8 cellular contexts compared by ENCODE assay signal in the genomic region with DNA sequence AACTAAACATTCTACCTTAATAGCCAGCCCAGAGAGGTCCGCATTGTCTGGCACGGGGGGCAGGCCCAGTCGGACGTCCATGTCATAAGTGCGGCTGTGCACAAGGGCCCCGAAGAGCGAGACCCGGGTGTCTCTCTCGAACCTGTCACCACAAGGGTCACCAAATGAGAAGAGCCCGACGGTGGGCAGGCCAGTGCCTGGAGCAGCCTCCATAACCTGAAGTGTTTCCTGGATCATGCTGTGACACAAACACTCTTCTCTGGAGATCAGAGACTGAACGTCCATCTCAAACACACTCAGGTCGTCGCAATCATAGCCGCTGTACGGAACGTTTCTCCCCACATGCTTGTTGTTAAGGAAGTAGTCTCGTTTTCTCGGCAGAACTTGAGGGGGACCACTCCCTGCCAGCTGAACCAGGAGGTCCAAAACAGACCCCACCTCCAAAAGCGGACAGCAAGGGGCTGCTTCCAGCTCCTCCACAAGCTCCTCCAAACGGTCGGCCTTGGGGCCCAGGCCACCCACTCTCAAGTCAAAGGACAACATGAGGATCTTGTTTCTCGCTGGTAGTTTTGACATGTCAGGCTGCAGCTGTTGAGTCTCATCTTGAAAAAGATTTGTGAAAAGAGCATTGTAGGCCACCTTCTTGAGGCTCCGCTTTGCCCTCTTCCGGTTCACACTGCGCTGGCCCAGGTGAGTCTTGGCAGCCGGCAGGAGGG. TPM values are rescaled to one million over a fixed set of nuclear protein-coding genes. Genes with fewer than 3 reads are reported as not detected.
DNase-seq lines count a peak whose midpoint lies in the region; ATAC-seq and TF ChIP-seq lines count a peak whose summit lies in the region.

No MANE protein-coding gene starts in this region.

- no TSS peak for BruUV-seq in IMR-90 (replicated peaks; lab: Mats Ljungman, UMichigan)

- no peak overlapping the region for H2BK5ac ChIP-seq in IMR-90 (ENCODE audit: low read depth, low read length, poor library complexity, severe bottlenecking)

- H3K4me3 ChIP-seq in CD4-positive, alpha-beta memory T cell (ENCODE audit: low read length in 2 of 2): peak overlapping the region; percentile 37 to 99
- peak overlapping the region; percentile 96 for H3K4me3 ChIP-seq in IMR-90 (ENCODE audit: insufficient read depth, low read depth, low read length)
- peak overlapping the region; percentile 77 to 98 (median 93) for H3K4me3 ChIP-seq in breast epithelium
- H3K4me3 ChIP-seq in mononuclear cell (ENCODE audit: low read length): peak overlapping the region; percentile 73

- H3K27me3 ChIP-seq in CD4-positive, alpha-beta memory T cell (ENCODE audit: insufficient read depth, low read length): no peaks in the 10 kb centered on the region
- H3K27me3 ChIP-seq in IMR-90 (ENCODE audit: control insufficient read depth, insufficient read depth, low read length): no peaks in the 10 kb centered on the region
- no peaks in the 10 kb centered on the region for H3K27me3 ChIP-seq in breast epithelium
- no peaks in the 10 kb centered on the region for H3K27me3 ChIP-seq in mononuclear cell (ENCODE audit: insufficient read depth, low read length)

- H3K9ac ChIP-seq in IMR-90 (ENCODE audit: low read depth, low read length): peak overlapping the region; percentile 90

- H3K4me1 ChIP-seq in CD4-positive, alpha-beta memory T cell (ENCODE audit: insufficient read depth, low read length): peaks cover 65% of the 10 kb centered on the region
- H3K4me1 ChIP-seq in IMR-90 (ENCODE audit: control insufficient read depth, insufficient read depth, low read length) (peaks cover 5% of the 10 kb centered on the region), breast epithelium (peaks cover 7 to 19% of the 10 kb centered on the region in 2 donors), mononuclear cell (ENCODE audit: insufficient read depth, low read length) (peaks cover 65% of the 10 kb centered on the region)

- peak overlapping the region; percentile 98 for H3K27ac ChIP-seq in CD4-positive, alpha-beta memory T cell (ENCODE audit: low read depth, low read length)
- H3K27ac ChIP-seq in IMR-90 (ENCODE audit: insufficient read depth, low read length) (peak overlapping the region; percentile 81), breast epithelium (peak overlapping the region; percentile 95 to 99)

- intact Hi-C loops in CD4-positive, alpha-beta memory T cell (cut with micrococcal nuclease): loop anchor here (1.0 to 5.0 kb wide), 5 partner anchors 27 to 319 kb away; a partner anchor contains a TSS
- intact Hi-C loops in IMR-90 (cut with micrococcal nuclease): loop anchor here (2.0 kb wide), 1 partner anchor 255 kb away; no protein-coding TSS in a partner anchor
- intact Hi-C loops in breast epithelium (cut with DNase I; ENCODE audit: low total_unique reads): no loop called here

- CTCF ChIA-PET in CD4-positive, alpha-beta memory T cell (lab: Charles Lee; ENCODE audit: partially characterized antibody): interaction anchor here (0.6 to 3.8 kb wide), 6 partner anchors 9 to 377 kb away, joined by 3 to 14 read pairs (median 6); no protein-coding TSS in a partner anchor
- CTCF ChIA-PET in IMR-90 (lab: Yijun Ruan, JAX): interaction anchor here (0.6 to 1.0 kb wide), 3 partner anchors 22 to 377 kb away, joined by 3 to 10 read pairs (median 3); no protein-coding TSS in a partner anchor

- H2BK120ac ChIP-seq in IMR-90 (ENCODE audit: low read depth, low read length): no peak overlapping the region

- no peak for TF ChIP-seq RAD21 in IMR-90 (IDR thresholded peaks at IDR 0.05; ENCODE audit: low read length)

- H2BK15ac ChIP-seq in IMR-90 (ENCODE audit: low read depth, low read length): no peak overlapping the region

- H2AK9ac ChIP-seq in IMR-90 (replicated peaks; ENCODE audit: low read depth, low read length, poor library complexity): peak overlapping the region; percentile 88

- H3K4me3 Mint-ChIP-seq in CD4-positive, alpha-beta memory T cell: peak overlapping the region; percentile 95 to 100 (median 98)

- no peaks in the 10 kb centered on the region for H3K27me3 Mint-ChIP-seq in CD4-positive, alpha-beta memory T cell

- in situ Hi-C loops in IMR-90 (cut with MboI; ENCODE audit: low sequenced_read_pairs): no loop called here

- H2BK20ac ChIP-seq in IMR-90 (ENCODE audit: low read depth, low read length): no peak overlapping the region

- peak overlapping the region; percentile 90 to 100 (median 99) for H3K27ac Mint-ChIP-seq in CD4-positive, alpha-beta memory T cell

- TF ChIP-seq POLR2A in IMR-90 (IDR thresholded peaks at IDR 0.05; ENCODE audit: low read depth, low read length) (no peak), breast epithelium (IDR thresholded peaks at IDR 0.05) (no peak)

- no peak overlapping the region for H3K18ac ChIP-seq in IMR-90 (ENCODE audit: low read depth, low read length)

- WGBS in IMR-90 (ENCODE audit: extremely low coverage in 2 of 2, insufficient read length in 1 of 2), 2 experiments: 28% methylated on average over 13 of the region's 27 CpGs; no CpG with 5 or more reads in 1 of the 2 experiments

- H4K5ac ChIP-seq in IMR-90 (ENCODE audit: low read depth, low read length): no peak overlapping the region

- ATAC-seq in IMR-90 (ENCODE audit: low read depth): no peak
- no peak for ATAC-seq in HG03460 (IDR thresholded peaks at IDR 0.05; ENCODE audit: unreplicated experiment)
- ATAC-seq in GM18909 (IDR thresholded peaks at IDR 0.05; ENCODE audit: poor library complexity, unreplicated experiment): no peak

- H2AK5ac ChIP-seq in IMR-90 (ENCODE audit: low read depth, low read length): peak overlapping the region; percentile 64; the same call in 1 of the 2 replicates

- H3K79me1 ChIP-seq in IMR-90 (ENCODE audit: low read depth in 1 of 2, low read length in 2 of 2): peaks cover 15 to 62% of the 10 kb centered on the region in 2 experiments

- H3K14ac ChIP-seq in IMR-90 (replicated peaks; ENCODE audit: low read depth, low read length): peak overlapping the region; percentile 61

- TF ChIP-seq CTCF in IMR-90 (conservative IDR thresholded peaks at IDR 0.05; ENCODE audit: low read depth, low read length) (no peak), breast epithelium (IDR thresholded peaks at IDR 0.05) (no peak)

- H3K4me2 ChIP-seq in IMR-90 (ENCODE audit: low read depth, low read length): peak overlapping the region; percentile 95

- H4K20me1 ChIP-seq in IMR-90 (ENCODE audit: insufficient read depth, low read length): peaks cover 41% of the 10 kb centered on the region

- H4K8ac ChIP-seq in IMR-90 (ENCODE audit: low read depth in 2 of 2, low read length in 2 of 2): peak overlapping the region; percentile 16 to 99; a peak in 3 of 4 replicates

- H3K9me3 ChIP-seq in CD4-positive, alpha-beta memory T cell (ENCODE audit: control insufficient read depth in 1 of 2, low read length in 2 of 2): no peaks in the 10 kb centered on the region
- H3K9me3 ChIP-seq in IMR-90 (ENCODE audit: control insufficient read depth, insufficient read depth, low read length) (no peaks in the 10 kb centered on the region), breast epithelium (no peaks in the 10 kb centered on the region), mononuclear cell (ENCODE audit: low read depth, low read length) (no peaks in the 10 kb centered on the region)

- H3K4ac ChIP-seq in IMR-90 (ENCODE audit: low read depth, low read length): peak overlapping the region; percentile 48

- peaks cover 32% of the 10 kb centered on the region for H3K36me3 ChIP-seq in CD4-positive, alpha-beta memory T cell (ENCODE audit: insufficient read depth, low read length)
- peaks cover 32% of the 10 kb centered on the region for H3K36me3 ChIP-seq in IMR-90 (ENCODE audit: control insufficient read depth, insufficient read depth, low read length)
- H3K36me3 ChIP-seq in breast epithelium: no peaks in the 10 kb centered on the region

- no peak overlapping the region for H4K91ac ChIP-seq in IMR-90 (ENCODE audit: insufficient read depth, low read depth, low read length)

- H3K23ac ChIP-seq in IMR-90 (ENCODE audit: low read depth, low read length): peak overlapping the region; percentile 11

- peaks cover 23 to 64% (median 37%) of the 10 kb centered on the region in 4 donors for H3K4me1 Mint-ChIP-seq in CD4-positive, alpha-beta memory T cell

- H3K36me3 Mint-ChIP-seq in CD4-positive, alpha-beta memory T cell: peaks cover 10 to 29% of the 10 kb centered on the region in 2 donors

- peak overlapping the region; percentile 96 for H2AFZ ChIP-seq in IMR-90 (replicated peaks; ENCODE audit: low read length, poor library complexity)

- H3K9me1 ChIP-seq in IMR-90 (ENCODE audit: insufficient read depth, low read length): 0 out of 2 replicates have a peak, but pooled peaks cover 3% of the 10 kb centered on the region

- dilution Hi-C loops in IMR-90 (cut with HindIII; ENCODE audit: low sequenced_read_pairs, unreplicated experiment): no loop called here

- no peaks in the 10 kb centered on the region for H3K9me3 Mint-ChIP-seq in CD4-positive, alpha-beta memory T cell

- DNase-seq in CD4-positive, alpha-beta memory T cell: no peak
- DNase-seq in IMR-90 (peak; percentile 16), breast epithelium (ENCODE audit: low spot score in 2 of 2) (no peak)
- no peak for DNase-seq in activated CD4-positive, alpha-beta T cell treated with anti-CD3 and anti-CD28 coated beads for 1 hour
- DNase-seq in effector CD8-positive, alpha-beta T cell (lab: John Stamatoyannopoulos, UW): no peak

- 0 out of 2 replicates have a peak overlapping the region, but pooled peaks have one; percentile 20 for H3K56ac ChIP-seq in IMR-90 (ENCODE audit: extremely low read depth, insufficient read depth, low read length)

- POLR2A ChIA-PET in CD4-positive, alpha-beta memory T cell (lab: Charles Lee; ENCODE audit: partially characterized antibody): interaction anchor here (0.5 to 5.9 kb wide), 20 partner anchors 12 to 384 kb away, joined by 3 to 32 read pairs (median 6); a partner anchor contains a TSS
- POLR2A ChIA-PET in IMR-90 (lab: Charles Lee; ENCODE audit: unreplicated experiment): interaction anchor here (0.6 kb wide), 1 partner anchor 249 kb away, joined by 6 read pairs; no protein-coding TSS in a partner anchor

RNA-seq across cellular contexts. Expression of a gene that starts 1.0 kb away (rescaled TPM):
- total RNA-seq in CD4-positive, alpha-beta memory T cell: 100 to 1,000 TPM; 132 to 133 TPM
- 10 to 100 TPM; 16.5 to 20.5 TPM for polyA plus RNA-seq in CD4-positive, alpha-beta memory T cell
- total RNA-seq in IMR-90 (2012; rRNA removed): 10.0 and 10.8 TPM in 2 replicates
- 28.6 and 30.9 TPM in 2 replicates for polyA plus RNA-seq in IMR-90 (2012; rRNA removed)
- polyA plus RNA-seq in IMR-90 (2012; cell fraction: cytosol; rRNA removed): 7.5 and 13.6 TPM in 2 replicates
- 185 and 466 TPM in 2 replicates for polyA plus RNA-seq in IMR-90 (2012; cell fraction: nucleus; rRNA removed; ENCODE audit: low replicate concordance)
- 10 to 100 TPM; 34.2 to 66.2 (median 59.6) TPM for total RNA-seq in breast epithelium
- total RNA-seq in mononuclear cell: 45.1 TPM

RNA-seq across cellular contexts. Expression of a gene that starts 7.2 kb away (rescaled TPM):
- total RNA-seq in CD4-positive, alpha-beta memory T cell: 100 to 1,000 TPM; 141 to 151 TPM
- polyA plus RNA-seq in CD4-positive, alpha-beta memory T cell: 1 to 10 TPM; 3.8 to 6.8 TPM
- total RNA-seq in IMR-90 (2012; rRNA removed): 3.6 and 3.9 TPM in 2 replicates
- 35.2 and 35.7 TPM in 2 replicates for polyA plus RNA-seq in IMR-90 (2012; rRNA removed)
- polyA plus RNA-seq in IMR-90 (2012; cell fraction: cytosol; rRNA removed): 18.7 and 22.6 TPM in 2 replicates
- polyA plus RNA-seq in IMR-90 (2012; cell fraction: nucleus; rRNA removed; ENCODE audit: low replicate concordance): 264 and 926 TPM in 2 replicates
- 10 to 100 TPM; 22.9 to 35.7 (median 29.4) TPM for total RNA-seq in breast epithelium
- 36.4 TPM for total RNA-seq in mononuclear cell

RNA-seq across cellular contexts. Expression of a gene that starts 17.6 kb away (rescaled TPM):
- 1 to 10 TPM; 2.9 TPM for total RNA-seq in CD4-positive, alpha-beta memory T cell
- under 1 TPM in 1 of 2 donors, not detected in 1; 0.05 TPM for polyA plus RNA-seq in CD4-positive, alpha-beta memory T cell
- total RNA-seq in IMR-90 (2012; rRNA removed) (35.6 and 41.0 TPM in 2 replicates), breast epithelium (1 to 10 TPM; 3.8 to 9.8 (median 5.3) TPM), mononuclear cell (0.73 TPM)
- polyA plus RNA-seq in IMR-90 (2012; rRNA removed): 56.3 and 59.9 TPM in 2 replicates
- 42.8 and 49.5 TPM in 2 replicates for polyA plus RNA-seq in IMR-90 (2012; cell fraction: cytosol; rRNA removed)
- 269 and 452 TPM in 2 replicates for polyA plus RNA-seq in IMR-90 (2012; cell fraction: nucleus; rRNA removed; ENCODE audit: low replicate concordance)

RNA-seq across cellular contexts. Expression of a gene that starts 26.3 kb away (rescaled TPM):
- total RNA-seq in CD4-positive, alpha-beta memory T cell: 1 to 10 TPM; 1.6 to 1.7 TPM
- under 1 TPM; 0.10 to 0.54 TPM for polyA plus RNA-seq in CD4-positive, alpha-beta memory T cell
- 7.5 and 8.1 TPM in 2 replicates for total RNA-seq in IMR-90 (2012; rRNA removed)
- polyA plus RNA-seq in IMR-90 (2012; rRNA removed): 14.4 and 16.6 TPM in 2 replicates
- 11.1 and 14.2 TPM in 2 replicates for polyA plus RNA-seq in IMR-90 (2012; cell fraction: cytosol; rRNA removed)
- 42.0 and 90.5 TPM in 2 replicates for polyA plus RNA-seq in IMR-90 (2012; cell fraction: nucleus; rRNA removed; ENCODE audit: low replicate concordance)
- 10 to 100 TPM in 2 of 3 donors, 1 to 10 TPM in 1; 5.7 to 16.5 (median 13.4) TPM for total RNA-seq in breast epithelium
- total RNA-seq in mononuclear cell: 1.3 TPM

RNA-seq across cellular contexts. Expression of a gene that starts 43.1 kb away (rescaled TPM):
- 10 to 100 TPM; 33.8 to 34.8 TPM for total RNA-seq in CD4-positive, alpha-beta memory T cell
- polyA plus RNA-seq in CD4-positive, alpha-beta memory T cell: 1 to 10 TPM; 2.0 to 6.6 TPM
- total RNA-seq in IMR-90 (2012; rRNA removed) (10.3 and 10.4 TPM in 2 replicates), breast epithelium (10 to 100 TPM; 24.3 to 32.3 (median 31.8) TPM), mononuclear cell (11.8 TPM)
- 21.4 and 22.9 TPM in 2 replicates for polyA plus RNA-seq in IMR-90 (2012; rRNA removed)
- polyA plus RNA-seq in IMR-90 (2012; cell fraction: cytosol; rRNA removed): 16.7 and 25.0 TPM in 2 replicates
- polyA plus RNA-seq in IMR-90 (2012; cell fraction: nucleus; rRNA removed; ENCODE audit: low replicate concordance): 94.1 and 274 TPM in 2 replicates
